ENCODE assay signal across 20 cellular contexts in genomic region chr7:155287229-155287935, GRCh38. TPM values are rescaled to one million over a fixed set of nuclear protein-coding genes. Genes with fewer than 3 reads are reported as not detected.
DNase-seq lines count a peak whose midpoint lies in the region; TF ChIP-seq lines count a peak whose summit lies in the region.
"Had no signal": no experiment of that assay in that cellular context is flagged by ENCODE, and none has a peak within 500 bp of the region (broad histone marks: within the 10 kb centered on the region; RNA-seq: fewer than 3 reads in every experiment).

No MANE protein-coding gene starts in this region.

- H3K4me3 ChIP-seq in osteoblast (ENCODE audit: insufficient read depth, low read length) = no peak overlapping the region
- no peak overlapping the region for H3K4me3 ChIP-seq in HAP-1
- no peak overlapping the region for H3K4me3 ChIP-seq in tibial nerve
- H3K4me3 ChIP-seq: dorsolateral prefrontal cortex, lower lobe of right lung, testis had no signal

- peaks cover 77% of the 10 kb centered on the region for H3K4me1 Mint-ChIP-seq in activated T-helper 2 cell treated with anti-CD3 and anti-CD28 coated beads, Interferon-gamma antibody, Interleukin-2, Interleukin-4, amounts not matched to agents 10 μg/mL and 5 μg/mL and 100 μg/mL, durations not matched to agents 14 hours and 24 hours and 36 hours (ENCODE audit: low read depth)

- no peaks in the 10 kb centered on the region for H3K36me3 ChIP-seq in osteoblast (ENCODE audit: insufficient read depth, low read length)
- no peaks in the 10 kb centered on the region for H3K36me3 ChIP-seq in HAP-1 (replicated peaks)
- H3K36me3 ChIP-seq in tibial nerve = no peaks in the 10 kb centered on the region
- H3K36me3 ChIP-seq: lower lobe of right lung had no signal

- no peak overlapping the region for H3K4me3 Mint-ChIP-seq in activated T-helper 2 cell treated with anti-CD3 and anti-CD28 coated beads, Interferon-gamma antibody, Interleukin-2, Interleukin-4, amounts not matched to agents 10 μg/mL and 5 μg/mL and 100 μg/mL, durations not matched to agents 14 hours and 24 hours and 36 hours (ENCODE audit: low read depth)
- H3K4me3 Mint-ChIP-seq: activated CD4-positive, alpha-beta T cell treated with anti-CD3 and anti-CD28 coated beads for 36 hours; CD8-positive, alpha-beta T cell had no signal

- H3K36me3 Mint-ChIP-seq in activated T-helper 2 cell treated with anti-CD3 and anti-CD28 coated beads, Interferon-gamma antibody, Interleukin-2, Interleukin-4, amounts not matched to agents 10 μg/mL and 5 μg/mL and 100 μg/mL, durations not matched to agents 14 hours and 24 hours and 36 hours (ENCODE audit: low read depth) = peaks cover 15% of the 10 kb centered on the region
- H3K36me3 Mint-ChIP-seq: CD8-positive, alpha-beta T cell had no signal

- H3K9me3 ChIP-seq in osteoblast (ENCODE audit: low read depth, low read length) (no peaks in the 10 kb centered on the region), HAP-1 (no peaks in the 10 kb centered on the region), tibial nerve (no peaks in the 10 kb centered on the region)
- H3K9me3 ChIP-seq: lower lobe of right lung, testis had no signal

- no peaks in the 10 kb centered on the region for H3K79me2 ChIP-seq in osteoblast (ENCODE audit: insufficient read depth, low read length)

- intact Hi-C loops in activated T-helper 2 cell treated with anti-CD3 and anti-CD28 coated beads, Interferon-gamma antibody, Interleukin-2, Interleukin-4, amounts not matched to agents 10 μg/mL and 5 μg/mL and 100 μg/mL, durations not matched to agents 14 hours and 24 hours and 36 hours (cut with micrococcal nuclease) = no loop called here

- DNase-seq in activated CD8-positive, alpha-beta memory T cell treated with anti-CD3 and anti-CD28 coated beads, Interleukin-2, amount 50 U/mL, for 48 hours = peak; percentile 50
- DNase-seq in activated CD8-positive, alpha-beta memory T cell treated with anti-CD3 and anti-CD28 coated beads for 24 hours = no peak
- DNase-seq in Kasumi-1 (lab: John Stamatoyannopoulos, UW) (peak; percentile 10 to 20), osteoblast (ENCODE audit: insufficient read length, low spot score, missing footprints) (peak; percentile 29), HAP-1 (ENCODE audit: low spot score in 2 of 2) (no peak), tibial nerve (ENCODE audit: low spot score in 2 of 2) (no peak), HuH-7.5 (ENCODE audit: low spot score) (no peak)
- DNase-seq in activated T-helper 2 cell treated with anti-CD3 and anti-CD28 coated beads, Interferon-gamma antibody, Interleukin-2, Interleukin-4, amounts not matched to agents 10 μg/mL and 5 μg/mL and 100 μg/mL, durations not matched to agents 14 hours and 24 hours and 36 hours (ENCODE audit: low spot score) = no peak
- DNase-seq: ACHN; activated CD4-positive, alpha-beta T cell treated with anti-CD3 and anti-CD28 coated beads for 36 hours; caudate nucleus; CD8-positive, alpha-beta T cell; DMS79 treated with DMSO at 0.1 percent for 48 hours; lower lobe of right lung; NCI-H1436; NCI-H510A treated with DMSO at 0.1 percent for 48 hours; occipital lobe; right cardiac atrium; testis had no signal

- in situ Hi-C loops in HAP-1 (cut with MboI; ENCODE audit: low sequenced_read_pairs) = no loop called here

- H2AFZ ChIP-seq in osteoblast (ENCODE audit: low read length) = no peak overlapping the region

- H3K27ac Mint-ChIP-seq in activated T-helper 2 cell treated with anti-CD3 and anti-CD28 coated beads, Interferon-gamma antibody, Interleukin-2, Interleukin-4, amounts not matched to agents 10 μg/mL and 5 μg/mL and 100 μg/mL, durations not matched to agents 14 hours and 24 hours and 36 hours = peak overlapping the region; percentile 74
- H3K27ac Mint-ChIP-seq: activated CD4-positive, alpha-beta T cell treated with anti-CD3 and anti-CD28 coated beads for 36 hours; CD8-positive, alpha-beta T cell had no signal

- no peak for TF ChIP-seq POLR2A in tibial nerve (IDR thresholded peaks at IDR 0.05)

- 84 to 90% methylated on average over 29 of the region's 29 CpGs for WGBS in tibial nerve, 2 donors

- no peaks in the 10 kb centered on the region for H4K20me1 ChIP-seq in osteoblast (ENCODE audit: insufficient read depth, low read length)

- H3K27me3 Mint-ChIP-seq in activated T-helper 2 cell treated with anti-CD3 and anti-CD28 coated beads, Interferon-gamma antibody, Interleukin-2, Interleukin-4, amounts not matched to agents 10 μg/mL and 5 μg/mL and 100 μg/mL, durations not matched to agents 14 hours and 24 hours and 36 hours (ENCODE audit: low read depth) = no peaks in the 10 kb centered on the region
- H3K27me3 Mint-ChIP-seq: activated CD4-positive, alpha-beta T cell treated with anti-CD3 and anti-CD28 coated beads for 36 hours had no signal

- TF ChIP-seq EP300 in tibial nerve (IDR thresholded peaks at IDR 0.05) = no peak

- H3K27ac ChIP-seq in osteoblast (ENCODE audit: low read depth, low read length) (no peak overlapping the region), tibial nerve (no peak overlapping the region)
- H3K27ac ChIP-seq: dorsolateral prefrontal cortex, lower lobe of right lung, testis had no signal

- H3K27me3 ChIP-seq in osteoblast (ENCODE audit: insufficient read depth, low read length) (peaks cover 7% of the 10 kb centered on the region), HAP-1 (ENCODE audit: low read depth) (peaks cover 26% of the 10 kb centered on the region), tibial nerve (no peaks in the 10 kb centered on the region)
- H3K27me3 ChIP-seq: dorsolateral prefrontal cortex, testis had no signal

- TF ChIP-seq CTCF in osteoblast (IDR thresholded peaks at IDR 0.05; ENCODE audit: extremely low read depth, low read depth, low read length) = no peak
- no peak for TF ChIP-seq CTCF in tibial nerve (IDR thresholded peaks at IDR 0.05)

- H3K9me3 Mint-ChIP-seq in activated T-helper 2 cell treated with anti-CD3 and anti-CD28 coated beads, Interferon-gamma antibody, Interleukin-2, Interleukin-4, amounts not matched to agents 10 μg/mL and 5 μg/mL and 100 μg/mL, durations not matched to agents 14 hours and 24 hours and 36 hours = peaks cover 15% of the 10 kb centered on the region
- H3K9me3 Mint-ChIP-seq: CD8-positive, alpha-beta T cell had no signal

- no peak overlapping the region for H3K4me2 ChIP-seq in osteoblast (ENCODE audit: insufficient read depth, low read length)

- peaks cover 12% of the 10 kb centered on the region for H3K4me1 ChIP-seq in osteoblast (ENCODE audit: insufficient read depth, low read length)
- no peaks in the 10 kb centered on the region for H3K4me1 ChIP-seq in HAP-1
- H3K4me1 ChIP-seq in tibial nerve = peaks cover 0 to 4% (median 0%) of the 10 kb centered on the region in 4 donors
- H3K4me1 ChIP-seq: testis had no signal

RNA-seq across cellular contexts. Expression of gene INSIG1, which starts 10.3 kb away (rescaled TPM):
- total RNA-seq in activated T-helper 2 cell treated with anti-CD3 and anti-CD28 coated beads, Interferon-gamma antibody, Interleukin-2, Interleukin-4, amounts not matched to agents 10 μg/mL and 5 μg/mL and 100 μg/mL, durations not matched to agents 14 hours and 24 hours and 36 hours = 197 and 198 TPM in 2 replicates
- total RNA-seq in osteoblast = 835 and 847 TPM in 2 replicates
- total RNA-seq in tibial nerve = 10 to 100 TPM; 66.9 to 91.7 (median 80.5) TPM

Comparison
In these comparisons a context has a peak if more than half of its experiments do, and no peak if none do; other contexts are left out.
1. DNase-seq: peak in activated CD8-positive, alpha-beta memory T cell treated with anti-CD3 and anti-CD28 coated beads, Interleukin-2, amount 50 U/mL, for 48 hours (single experiment), Kasumi-1 (2 of 2) and osteoblast (single experiment); none in activated CD8-positive, alpha-beta memory T cell treated with anti-CD3 and anti-CD28 coated beads for 24 hours (single experiment), activated T-helper 2 cell treated with anti-CD3 and anti-CD28 coated beads, Interferon-gamma antibody, Interleukin-2, Interleukin-4, amounts not matched to agents 10 μg/mL and 5 μg/mL and 100 μg/mL, durations not matched to agents 14 hours and 24 hours and 36 hours (single experiment), HAP-1 (0 of 2), tibial nerve (0 of 2) and HuH-7.5 (single experiment).